In genomic region chr1:234986750-234987414, GRCh38 we compare ENCODE assay signal across 1 cellular context.
TF ChIP-seq lines count a peak whose summit lies in the region.

No MANE protein-coding gene starts in this region.

TF ChIP-seq in SK-N-SH, 30 proteins besides CTCF, POLR2A, EP300 and RAD21 (continued from another document):
- TF ChIP-seq REST (IDR thresholded peaks at IDR 0.05; ENCODE audit: low read depth, low read length) = no peak
- TF ChIP-seq FOXJ3 (CRISPR knock-in tag; IDR thresholded peaks at IDR 0.05) = no peak
- no peak for TF ChIP-seq FOSL2 (IDR thresholded peaks at IDR 0.05; ENCODE audit: borderline replicate concordance, low read depth)
- TF ChIP-seq, protein P1, sequence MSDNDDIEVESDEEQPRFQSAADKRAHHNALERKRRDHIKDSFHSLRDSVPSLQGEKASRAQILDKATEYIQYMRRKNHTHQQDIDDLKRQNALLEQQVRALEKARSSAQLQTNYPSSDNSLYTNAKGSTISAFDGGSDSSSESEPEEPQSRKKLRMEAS (IDR thresholded peaks at IDR 0.05; ENCODE audit: low read depth) = no peak
